ENCODE assay signal across 2 cellular contexts in the genomic region with DNA sequence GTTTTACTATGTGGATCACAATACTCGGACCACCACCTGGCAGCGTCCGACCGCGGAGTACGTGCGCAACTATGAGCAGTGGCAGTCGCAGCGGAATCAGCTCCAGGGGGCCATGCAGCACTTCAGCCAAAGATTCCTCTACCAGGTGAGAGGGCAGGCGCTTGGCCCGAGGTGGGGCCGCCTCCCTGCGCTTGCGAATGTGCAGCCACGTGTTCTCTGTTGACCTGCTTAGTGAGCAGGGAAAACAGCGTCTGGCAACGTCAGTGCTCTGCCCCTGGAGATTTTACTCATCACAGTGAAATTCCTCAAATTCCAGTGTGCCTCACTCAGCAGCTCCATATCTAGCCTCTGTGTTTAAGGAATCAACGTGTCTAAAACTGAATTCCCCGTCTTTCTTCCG.
TF ChIP-seq lines count a peak whose summit lies in the region.

No MANE protein-coding gene starts in this region.

TF ChIP-seq in IMR-90, 13 proteins besides CTCF, POLR2A, EP300 and RAD21:
- TF ChIP-seq MXI1 (IDR thresholded peaks at IDR 0.05; ENCODE audit: borderline replicate concordance, low read depth, low read length), result peak; percentile 95
- TF ChIP-seq NFE2L2 (IDR thresholded peaks at IDR 0.05; ENCODE audit: low read depth, low read length), result peak; percentile 18; the same call in 1 of the 2 replicates
- no peak for TF ChIP-seq SMC3 (IDR thresholded peaks at IDR 0.05; ENCODE audit: low read depth, low read length)
- TF ChIP-seq, protein P1, sequence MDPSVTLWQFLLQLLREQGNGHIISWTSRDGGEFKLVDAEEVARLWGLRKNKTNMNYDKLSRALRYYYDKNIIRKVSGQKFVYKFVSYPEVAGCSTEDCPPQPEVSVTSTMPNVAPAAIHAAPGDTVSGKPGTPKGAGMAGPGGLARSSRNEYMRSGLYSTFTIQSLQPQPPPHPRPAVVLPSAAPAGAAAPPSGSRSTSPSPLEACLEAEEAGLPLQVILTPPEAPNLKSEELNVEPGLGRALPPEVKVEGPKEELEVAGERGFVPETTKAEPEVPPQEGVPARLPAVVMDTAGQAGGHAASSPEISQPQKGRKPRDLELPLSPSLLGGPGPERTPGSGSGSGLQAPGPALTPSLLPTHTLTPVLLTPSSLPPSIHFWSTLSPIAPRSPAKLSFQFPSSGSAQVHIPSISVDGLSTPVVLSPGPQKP (IDR thresholded peaks at IDR 0.05; ENCODE audit: borderline replicate concordance, low read depth, low read length), result no peak
- peak; percentile 50; the same call in 1 of the 2 replicates for TF ChIP-seq MAZ (IDR thresholded peaks at IDR 0.05; ENCODE audit: borderline replicate concordance, low read depth, low read length)
- TF ChIP-seq RFX5 (IDR thresholded peaks at IDR 0.05; ENCODE audit: low read depth, low read length), result no peak
- peak; percentile 22 for TF ChIP-seq RCOR1 (IDR thresholded peaks at IDR 0.05; ENCODE audit: insufficient replicate concordance, low read length)
- TF ChIP-seq CEBPB (IDR thresholded peaks at IDR 0.05; ENCODE audit: low read depth, low read length), result peak; percentile 14; the same call in 1 of the 2 replicates
- TF ChIP-seq, protein P2, sequence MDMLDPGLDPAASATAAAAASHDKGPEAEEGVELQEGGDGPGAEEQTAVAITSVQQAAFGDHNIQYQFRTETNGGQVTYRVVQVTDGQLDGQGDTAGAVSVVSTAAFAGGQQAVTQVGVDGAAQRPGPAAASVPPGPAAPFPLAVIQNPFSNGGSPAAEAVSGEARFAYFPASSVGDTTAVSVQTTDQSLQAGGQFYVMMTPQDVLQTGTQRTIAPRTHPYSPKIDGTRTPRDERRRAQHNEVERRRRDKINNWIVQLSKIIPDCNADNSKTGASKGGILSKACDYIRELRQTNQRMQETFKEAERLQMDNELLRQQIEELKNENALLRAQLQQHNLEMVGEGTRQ (IDR thresholded peaks at IDR 0.05; ENCODE audit: low read depth, low read length), result peak; percentile 89
- TF ChIP-seq CHD1 (IDR thresholded peaks at IDR 0.05; ENCODE audit: low read depth, low read length), result no peak
- peak; percentile 50 for TF ChIP-seq MAFK (IDR thresholded peaks at IDR 0.05; ENCODE audit: low read depth, low read length)
- peak; percentile 90 for TF ChIP-seq BHLHE40 (IDR thresholded peaks at IDR 0.05; ENCODE audit: low read depth, low read length)
- TF ChIP-seq FOS (IDR thresholded peaks at IDR 0.05; ENCODE audit: low read depth, low read length), result peak; percentile 57; the same call in 1 of the 2 replicates

TF ChIP-seq in HepG2, 621 proteins besides CTCF, POLR2A, EP300 and RAD21:
- TF ChIP-seq, protein P3, sequence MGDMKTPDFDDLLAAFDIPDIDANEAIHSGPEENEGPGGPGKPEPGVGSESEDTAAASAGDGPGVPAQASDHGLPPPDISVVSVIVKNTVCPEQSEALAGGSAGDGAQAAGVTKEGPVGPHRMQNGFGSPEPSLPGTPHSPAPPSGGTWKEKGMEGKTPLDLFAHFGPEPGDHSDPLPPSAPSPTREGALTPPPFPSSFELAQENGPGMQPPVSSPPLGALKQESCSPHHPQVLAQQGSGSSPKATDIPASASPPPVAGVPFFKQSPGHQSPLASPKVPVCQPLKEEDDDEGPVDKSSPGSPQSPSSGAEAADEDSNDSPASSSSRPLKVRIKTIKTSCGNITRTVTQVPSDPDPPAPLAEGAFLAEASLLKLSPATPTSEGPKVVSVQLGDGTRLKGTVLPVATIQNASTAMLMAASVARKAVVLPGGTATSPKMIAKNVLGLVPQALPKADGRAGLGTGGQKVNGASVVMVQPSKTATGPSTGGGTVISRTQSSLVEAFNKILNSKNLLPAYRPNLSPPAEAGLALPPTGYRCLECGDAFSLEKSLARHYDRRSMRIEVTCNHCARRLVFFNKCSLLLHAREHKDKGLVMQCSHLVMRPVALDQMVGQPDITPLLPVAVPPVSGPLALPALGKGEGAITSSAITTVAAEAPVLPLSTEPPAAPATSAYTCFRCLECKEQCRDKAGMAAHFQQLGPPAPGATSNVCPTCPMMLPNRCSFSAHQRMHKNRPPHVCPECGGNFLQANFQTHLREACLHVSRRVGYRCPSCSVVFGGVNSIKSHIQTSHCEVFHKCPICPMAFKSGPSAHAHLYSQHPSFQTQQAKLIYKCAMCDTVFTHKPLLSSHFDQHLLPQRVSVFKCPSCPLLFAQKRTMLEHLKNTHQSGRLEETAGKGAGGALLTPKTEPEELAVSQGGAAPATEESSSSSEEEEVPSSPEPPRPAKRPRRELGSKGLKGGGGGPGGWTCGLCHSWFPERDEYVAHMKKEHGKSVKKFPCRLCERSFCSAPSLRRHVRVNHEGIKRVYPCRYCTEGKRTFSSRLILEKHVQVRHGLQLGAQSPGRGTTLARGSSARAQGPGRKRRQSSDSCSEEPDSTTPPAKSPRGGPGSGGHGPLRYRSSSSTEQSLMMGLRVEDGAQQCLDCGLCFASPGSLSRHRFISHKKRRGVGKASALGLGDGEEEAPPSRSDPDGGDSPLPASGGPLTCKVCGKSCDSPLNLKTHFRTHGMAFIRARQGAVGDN (CRISPR knock-in tag; IDR thresholded peaks at IDR 0.05), result 0 out of 2 replicates have a peak, but pooled peaks have one; percentile 12
- TF ChIP-seq, protein P4, sequence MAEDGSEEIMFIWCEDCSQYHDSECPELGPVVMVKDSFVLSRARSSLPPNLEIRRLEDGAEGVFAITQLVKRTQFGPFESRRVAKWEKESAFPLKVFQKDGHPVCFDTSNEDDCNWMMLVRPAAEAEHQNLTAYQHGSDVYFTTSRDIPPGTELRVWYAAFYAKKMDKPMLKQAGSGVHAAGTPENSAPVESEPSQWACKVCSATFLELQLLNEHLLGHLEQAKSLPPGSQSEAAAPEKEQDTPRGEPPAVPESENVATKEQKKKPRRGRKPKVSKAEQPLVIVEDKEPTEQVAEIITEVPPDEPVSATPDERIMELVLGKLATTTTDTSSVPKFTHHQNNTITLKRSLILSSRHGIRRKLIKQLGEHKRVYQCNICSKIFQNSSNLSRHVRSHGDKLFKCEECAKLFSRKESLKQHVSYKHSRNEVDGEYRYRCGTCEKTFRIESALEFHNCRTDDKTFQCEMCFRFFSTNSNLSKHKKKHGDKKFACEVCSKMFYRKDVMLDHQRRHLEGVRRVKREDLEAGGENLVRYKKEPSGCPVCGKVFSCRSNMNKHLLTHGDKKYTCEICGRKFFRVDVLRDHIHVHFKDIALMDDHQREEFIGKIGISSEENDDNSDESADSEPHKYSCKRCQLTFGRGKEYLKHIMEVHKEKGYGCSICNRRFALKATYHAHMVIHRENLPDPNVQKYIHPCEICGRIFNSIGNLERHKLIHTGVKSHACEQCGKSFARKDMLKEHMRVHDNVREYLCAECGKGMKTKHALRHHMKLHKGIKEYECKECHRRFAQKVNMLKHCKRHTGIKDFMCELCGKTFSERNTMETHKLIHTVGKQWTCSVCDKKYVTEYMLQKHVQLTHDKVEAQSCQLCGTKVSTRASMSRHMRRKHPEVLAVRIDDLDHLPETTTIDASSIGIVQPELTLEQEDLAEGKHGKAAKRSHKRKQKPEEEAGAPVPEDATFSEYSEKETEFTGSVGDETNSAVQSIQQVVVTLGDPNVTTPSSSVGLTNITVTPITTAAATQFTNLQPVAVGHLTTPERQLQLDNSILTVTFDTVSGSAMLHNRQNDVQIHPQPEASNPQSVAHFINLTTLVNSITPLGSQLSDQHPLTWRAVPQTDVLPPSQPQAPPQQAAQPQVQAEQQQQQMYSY (CRISPR knock-in tag; IDR thresholded peaks at IDR 0.05), result no peak
